8 cellular contexts compared by ENCODE assay signal in genomic region chr16:11128211-11129123, GRCh38.
DNase-seq lines count a peak whose midpoint lies in the region; ATAC-seq and TF ChIP-seq lines count a peak whose summit lies in the region.

No MANE protein-coding gene starts in this region.

- no peak overlapping the region for H2AFZ ChIP-seq in neural progenitor cell (replicated peaks)

- peaks cover 18 to 27% (median 25%) of the 10 kb centered on the region in 3 donors for H3K4me1 Mint-ChIP-seq in T-cell
- H3K4me1 Mint-ChIP-seq in neural progenitor cell = peaks cover 21% of the 10 kb centered on the region

- H3K9ac ChIP-seq in neural progenitor cell = no peak overlapping the region

- H3K4me3 Mint-ChIP-seq in T-cell (peak overlapping the region in 1 of 3 donors; percentile 30), neural progenitor cell (no peak overlapping the region)

- POLR2A ChIA-PET in T-cell (lab: Charles Lee) = no interaction called here

- intact Hi-C loops in sciatic nerve (cut with DNase I) = no loop called here

- H3K4me1 ChIP-seq in neural progenitor cell = no peaks in the 10 kb centered on the region

- DNase-seq in GDM1 (lab: John Stamatoyannopoulos, UW) = peak; percentile 13
- DNase-seq in T-cell = peak in 2 of 34 experiments; percentile 14 to 19
- DNase-seq in fibroblast of gingiva (ENCODE audit: low read depth) = peak; percentile 64
- DNase-seq in sciatic nerve (ENCODE audit: low spot score) = no peak
- no peak for DNase-seq in globus pallidus (ENCODE audit: low spot score)
- no peak for DNase-seq in NCI-H2196 (lab: John Stamatoyannopoulos, UW; ENCODE audit: unreplicated experiment)
- no peak for DNase-seq in neural progenitor cell (ENCODE audit: low spot score)
- DNase-seq in activated CD4-positive, alpha-beta T cell treated with anti-CD3 and anti-CD28 coated beads for 48 hours = no peak

- no peak overlapping the region for H3K4me3 ChIP-seq in neural progenitor cell

- H3K9me3 Mint-ChIP-seq in T-cell = no peaks in the 10 kb centered on the region
- no peaks in the 10 kb centered on the region for H3K9me3 Mint-ChIP-seq in neural progenitor cell

- no peaks in the 10 kb centered on the region for H3K79me2 ChIP-seq in neural progenitor cell (ENCODE audit: low read depth)

- no peak for TF ChIP-seq CTCF in neural progenitor cell (IDR thresholded peaks at IDR 0.05)

- no peaks in the 10 kb centered on the region for H3K27me3 Mint-ChIP-seq in T-cell
- H3K27me3 Mint-ChIP-seq in neural progenitor cell (ENCODE audit: insufficient read depth, low read depth) = peaks cover 3% of the 10 kb centered on the region

- no peak overlapping the region for H3K27ac ChIP-seq in neural progenitor cell

- peaks cover 49% of the 10 kb centered on the region for H3K36me3 Mint-ChIP-seq in T-cell
- peaks cover 7% of the 10 kb centered on the region for H3K36me3 Mint-ChIP-seq in neural progenitor cell

- H4K20me1 ChIP-seq in neural progenitor cell (ENCODE audit: low read depth) = no peaks in the 10 kb centered on the region

- H3K27ac Mint-ChIP-seq in T-cell (peak overlapping the region; percentile 78 to 80), neural progenitor cell (no peak overlapping the region)

- no peaks in the 10 kb centered on the region for H3K36me3 ChIP-seq in neural progenitor cell

- ATAC-seq in T-cell (replicated peaks in 1 of 4) (peak in 1 of 4 experiments; percentile 56), sciatic nerve (peak; percentile 69)

- no peak overlapping the region for H3K4me2 ChIP-seq in neural progenitor cell

- no peaks in the 10 kb centered on the region for H3K27me3 ChIP-seq in neural progenitor cell

- no peaks in the 10 kb centered on the region for H3F3A ChIP-seq in neural progenitor cell (ENCODE audit: low read depth)

- no peaks in the 10 kb centered on the region for H3K9me3 ChIP-seq in neural progenitor cell (ENCODE audit: low read depth)

- CTCF ChIA-PET in T-cell (lab: Charles Lee) = interaction anchor here in 1 of 2 donors (0.6 kb wide), 2 partner anchors 21 to 251 kb away, joined by 3 read pairs; no protein-coding TSS in a partner anchor

Comparison
In these comparisons a context has a peak if more than half of its experiments do, and no peak if none do; other contexts are left out.
1. DNase-seq: peak in GDM1 (single experiment) and fibroblast of gingiva (single experiment); none in sciatic nerve (single experiment), globus pallidus (single experiment), NCI-H2196 (single experiment), neural progenitor cell (single experiment) and activated CD4-positive, alpha-beta T cell treated with anti-CD3 and anti-CD28 coated beads for 48 hours (single experiment).